In the genomic region with DNA sequence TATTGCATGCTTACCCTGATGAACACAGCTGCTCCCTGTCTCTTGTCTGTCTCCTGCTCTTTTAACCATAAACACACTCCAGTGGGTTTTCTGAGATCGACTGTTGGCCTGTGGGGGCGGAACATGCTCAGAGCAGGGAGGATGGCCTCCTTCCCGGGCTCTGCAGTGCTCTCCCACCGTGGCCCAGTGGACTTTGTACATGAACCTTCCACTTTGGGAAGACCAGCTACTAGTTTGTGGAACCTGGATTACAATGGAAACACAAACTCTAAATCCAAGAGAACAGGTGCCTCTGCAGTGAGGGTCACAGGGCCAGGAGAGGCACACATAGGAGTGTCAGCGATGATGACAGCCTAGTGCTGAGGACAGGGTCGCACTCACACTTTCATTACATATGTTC, we compare ENCODE assay signal across 21 cellular contexts. TPM values are rescaled to one million over a fixed set of nuclear protein-coding genes. Genes with fewer than 3 reads are reported as not detected.
DNase-seq lines count a peak whose midpoint lies in the region; ATAC-seq and TF ChIP-seq lines count a peak whose summit lies in the region.
"Had no signal": no experiment of that assay in that cellular context is flagged by ENCODE, and none has a peak within 500 bp of the region (broad histone marks: within the 10 kb centered on the region; RNA-seq: fewer than 3 reads in every experiment).

No MANE protein-coding gene starts in this region.

- no peak overlapping the region for H3K4me2 ChIP-seq in OCI-LY7 (ENCODE audit: low read length)
- H3K4me2 ChIP-seq: BLaER1 had no signal

- H3K4me1 Mint-ChIP-seq in endodermal cell, result peaks cover 14% of the 10 kb centered on the region
- peaks cover 18% of the 10 kb centered on the region for H3K4me1 Mint-ChIP-seq in nephron

- peaks cover 10% of the 10 kb centered on the region for H3K9me3 Mint-ChIP-seq in endodermal cell
- H3K9me3 Mint-ChIP-seq in nephron, result peaks cover 13% of the 10 kb centered on the region

- no peak for TF ChIP-seq CTCF in RWPE1 (conservative IDR thresholded peaks at IDR 0.05; ENCODE audit: low read depth)
- TF ChIP-seq CTCF in endodermal cell (conservative IDR thresholded peaks at IDR 0.05), result no peak
- no peak for TF ChIP-seq CTCF in nephron (IDR thresholded peaks at IDR 0.05; ENCODE audit: unreplicated experiment in 3 of 3)
- TF ChIP-seq CTCF in OCI-LY7 (conservative IDR thresholded peaks at IDR 0.05; ENCODE audit: low read length), result no peak

- CTCF ChIA-PET in RWPE1 (lab: Yijun Ruan, JAX), result no interaction called here
- CTCF ChIA-PET in OCI-LY7 (lab: Charles Lee; ENCODE audit: unreplicated experiment), result no interaction called here

- H3K4me3 Mint-ChIP-seq in endodermal cell (no peak overlapping the region), nephron (peak overlapping the region in 2 of 3 experiments; percentile 16 to 36)
- H3K4me3 Mint-ChIP-seq: activated naive CD4-positive, alpha-beta T cell treated with anti-CD3 and anti-CD28 coated beads, Interleukin-2, amount 10 ng/mL, durations not matched to agents 7 days and 5 days had no signal

- DNase-seq in activated effector memory CD4-positive, alpha-beta T cell treated with anti-CD3 and anti-CD28 coated beads, Interleukin-2, amount 50 U/mL, for 16 hours, result peak; percentile 34
- DNase-seq in activated effector memory CD4-positive, alpha-beta T cell treated with Interleukin-2 at 50 U/mL for 16 hours, result no peak
- DNase-seq in RWPE1 (ENCODE audit: low spot score) (no peak), endodermal cell (peak; percentile 40), nucleus accumbens (lab: John Stamatoyannopoulos, UW) (no peak), OCI-LY7 (ENCODE audit: low spot score) (no peak)
- DNase-seq: activated CD4-positive, alpha-beta T cell treated with anti-CD3 and anti-CD28 coated beads for 4 hours; activated naive CD4-positive, alpha-beta T cell treated with anti-CD3 and anti-CD28 coated beads, Interleukin-2, amount 10 ng/mL, durations not matched to agents 7 days and 5 days; aorta; cerebellar nuclear complex; DMS153; foreskin melanocyte; midbrain; NCI-H146; NCI-H2171 treated with DMSO at 0.1 percent for 48 hours; NCI-H526; SW 1271 had no signal

- H3K27ac Mint-ChIP-seq in endodermal cell (no peak overlapping the region), nephron (peak overlapping the region; percentile 21 to 97 (median 65))

- H3K27ac ChIP-seq in RWPE1, result peak overlapping the region; percentile 64
- no peak overlapping the region for H3K27ac ChIP-seq in endodermal cell (ENCODE audit: low read depth, low read length)
- no peak overlapping the region for H3K27ac ChIP-seq in OCI-LY7 (ENCODE audit: low read depth, low read length, poor library complexity, severe bottlenecking)
- H3K27ac ChIP-seq: BLaER1 had no signal

- no peak overlapping the region for H3K9ac ChIP-seq in endodermal cell (ENCODE audit: extremely low read depth, low read length, poor library complexity, severe bottlenecking)
- H3K9ac ChIP-seq: BLaER1 had no signal

- no peaks in the 10 kb centered on the region for H3K36me3 ChIP-seq in endodermal cell (ENCODE audit: control insufficient read depth, insufficient read depth, low read length)
- peaks cover 35% of the 10 kb centered on the region for H3K36me3 ChIP-seq in OCI-LY7 (ENCODE audit: insufficient read depth, low read length)

- no peaks in the 10 kb centered on the region for H3K27me3 ChIP-seq in endodermal cell (ENCODE audit: control insufficient read depth, insufficient read depth, low read length, poor library complexity, severe bottlenecking)
- H3K27me3 ChIP-seq: BLaER1, suprapubic skin had no signal

- peaks cover 6% of the 10 kb centered on the region for H3K27me3 Mint-ChIP-seq in endodermal cell (ENCODE audit: insufficient read depth)
- no peaks in the 10 kb centered on the region for H3K27me3 Mint-ChIP-seq in nephron (ENCODE audit: low read depth)
- H3K27me3 Mint-ChIP-seq: activated naive CD4-positive, alpha-beta T cell treated with anti-CD3 and anti-CD28 coated beads, Interleukin-2, amount 10 ng/mL, durations not matched to agents 7 days and 5 days had no signal

- BruUV-seq in OCI-LY7 (replicated peaks; lab: Mats Ljungman, UMichigan), result no TSS peak

- intact Hi-C loops in OCI-LY7 (cut with micrococcal nuclease; ENCODE audit: unreplicated experiment), result no loop called here

- no peak for ATAC-seq in GM21619 (IDR thresholded peaks at IDR 0.05; ENCODE audit: unreplicated experiment)

- H3K36me3 Mint-ChIP-seq in endodermal cell (ENCODE audit: low read depth) (peaks cover 16% of the 10 kb centered on the region), nephron (ENCODE audit: low read depth) (peaks cover 21% of the 10 kb centered on the region)

- no peak overlapping the region for H2AFZ ChIP-seq in OCI-LY7 (ENCODE audit: low read length)

- no peaks in the 10 kb centered on the region for H3K9me2 ChIP-seq in OCI-LY7 (ENCODE audit: insufficient read depth, low read length)

- H3K4me3 ChIP-seq in endodermal cell (ENCODE audit: low read length), result no peak overlapping the region
- H3K4me3 ChIP-seq in OCI-LY7 (ENCODE audit: low read depth, low read length, poor library complexity, severe bottlenecking), result no peak overlapping the region
- H3K4me3 ChIP-seq: BLaER1, suprapubic skin had no signal

- no peaks in the 10 kb centered on the region for H3K79me2 ChIP-seq in OCI-LY7 (ENCODE audit: insufficient read depth, low read depth, low read length)

- H3K9me3 ChIP-seq in endodermal cell (ENCODE audit: control insufficient read depth, low read length), result peaks cover 15% of the 10 kb centered on the region
- H3K9me3 ChIP-seq in OCI-LY7 (ENCODE audit: low read length), result no peaks in the 10 kb centered on the region
- H3K9me3 ChIP-seq: suprapubic skin had no signal

- 86 to 96% methylated on average over 4 to 6 of the region's 6 CpGs for WGBS in endodermal cell (ENCODE audit: insufficient coverage in 1 of 2, insufficient read length in 1 of 2), 2 experiments

- POLR2A ChIA-PET in RWPE1 (lab: Yijun Ruan, JAX; ENCODE audit: low non-redundant PET), result no interaction called here
- POLR2A ChIA-PET in OCI-LY7 (lab: Charles Lee), result interaction anchor here (0.7 kb wide), 2 partner anchors 9 to 54 kb away, joined by 3 read pairs; no protein-coding TSS in a partner anchor

- no peaks in the 10 kb centered on the region for H3K4me1 ChIP-seq in endodermal cell (ENCODE audit: control insufficient read depth, insufficient read depth, low read length)
- H3K4me1 ChIP-seq in OCI-LY7 (ENCODE audit: insufficient read depth, low read length, poor library complexity, severe bottlenecking), result no peaks in the 10 kb centered on the region

- no peaks in the 10 kb centered on the region for H4K20me1 ChIP-seq in OCI-LY7 (ENCODE audit: insufficient read depth, low read length)

RNA-seq across cellular contexts. Expression of a gene that starts 56.5 kb away (rescaled TPM):
- total RNA-seq in endodermal cell (10 to 100 TPM; 18.7 to 18.9 TPM), OCI-LY7 (2022) (62.6 and 63.2 TPM in 2 replicates)
- 58.0 TPM for polyA plus RNA-seq in endodermal cell (2013, experiment 1 of 2)
- 51.5 TPM for polyA plus RNA-seq in endodermal cell (2013, experiment 2 of 2)
- total RNA-seq in OCI-LY7 (2014; rRNA removed; shearing (Covaris generic)), result 62.0 and 64.6 TPM in 2 replicates

Comparison
In these comparisons a context has a peak if more than half of its experiments do, and no peak if none do; other contexts are left out.
1. DNase-seq: peak in activated effector memory CD4-positive, alpha-beta T cell treated with anti-CD3 and anti-CD28 coated beads, Interleukin-2, amount 50 U/mL, for 16 hours (single experiment) and endodermal cell (single experiment); none in activated effector memory CD4-positive, alpha-beta T cell treated with Interleukin-2 at 50 U/mL for 16 hours (single experiment), RWPE1 (single experiment), nucleus accumbens (0 of 56) and OCI-LY7 (single experiment).